1 cellular context compared by ENCODE assay signal in the genomic region with DNA sequence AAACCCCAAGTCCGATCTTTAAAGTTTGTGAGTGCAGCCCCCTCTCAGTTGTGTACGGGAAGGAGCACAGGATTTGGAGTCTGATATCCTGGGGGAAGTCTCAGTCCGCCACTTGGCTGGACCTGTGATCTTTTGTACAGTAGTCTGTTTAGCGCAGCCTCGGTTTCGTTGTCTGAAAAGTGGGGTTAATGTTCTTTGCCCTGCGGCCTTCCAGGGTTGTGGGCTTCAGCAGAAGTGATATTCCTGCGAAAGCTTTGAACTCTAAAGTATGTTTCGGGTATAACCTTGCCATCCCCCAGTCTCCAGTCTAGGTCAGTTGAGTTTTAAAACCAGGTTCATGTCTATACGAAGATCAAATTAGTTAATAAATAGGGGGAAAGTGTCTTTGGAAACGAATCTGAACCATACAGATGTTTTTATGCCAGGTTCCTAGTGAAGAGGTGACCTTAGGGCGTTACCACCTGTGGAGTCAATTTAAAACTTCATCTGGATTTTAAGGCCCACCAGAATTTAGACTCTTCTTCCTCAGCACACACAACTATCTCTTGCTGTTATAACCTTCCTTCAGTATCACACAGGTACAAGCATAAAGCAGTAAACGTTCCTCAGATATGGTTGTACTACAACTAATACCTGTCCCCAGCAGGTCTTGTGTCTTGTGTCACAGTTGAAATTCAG.
TF ChIP-seq lines count a peak whose summit lies in the region.

No MANE protein-coding gene starts in this region.

TF ChIP-seq in SK-N-SH treated with all-trans-retinoic acid at 6 μM for 48 hours, 23 proteins besides CTCF, POLR2A, EP300 and RAD21 (continued from another document):
- no peak for TF ChIP-seq TCF4 (CRISPR knock-in tag; IDR thresholded peaks at IDR 0.05; ENCODE audit: borderline replicate concordance)
- no peak for TF ChIP-seq GLIS3 (CRISPR knock-in tag; IDR thresholded peaks at IDR 0.05)
- TF ChIP-seq, protein P1, sequence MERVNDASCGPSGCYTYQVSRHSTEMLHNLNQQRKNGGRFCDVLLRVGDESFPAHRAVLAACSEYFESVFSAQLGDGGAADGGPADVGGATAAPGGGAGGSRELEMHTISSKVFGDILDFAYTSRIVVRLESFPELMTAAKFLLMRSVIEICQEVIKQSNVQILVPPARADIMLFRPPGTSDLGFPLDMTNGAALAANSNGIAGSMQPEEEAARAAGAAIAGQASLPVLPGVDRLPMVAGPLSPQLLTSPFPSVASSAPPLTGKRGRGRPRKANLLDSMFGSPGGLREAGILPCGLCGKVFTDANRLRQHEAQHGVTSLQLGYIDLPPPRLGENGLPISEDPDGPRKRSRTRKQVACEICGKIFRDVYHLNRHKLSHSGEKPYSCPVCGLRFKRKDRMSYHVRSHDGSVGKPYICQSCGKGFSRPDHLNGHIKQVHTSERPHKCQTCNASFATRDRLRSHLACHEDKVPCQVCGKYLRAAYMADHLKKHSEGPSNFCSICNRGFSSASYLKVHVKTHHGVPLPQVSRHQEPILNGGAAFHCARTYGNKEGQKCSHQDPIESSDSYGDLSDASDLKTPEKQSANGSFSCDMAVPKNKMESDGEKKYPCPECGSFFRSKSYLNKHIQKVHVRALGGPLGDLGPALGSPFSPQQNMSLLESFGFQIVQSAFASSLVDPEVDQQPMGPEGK (CRISPR knock-in tag; IDR thresholded peaks at IDR 0.05; ENCODE audit: borderline replicate concordance): no peak
- no peak for TF ChIP-seq PPARA (CRISPR knock-in tag; IDR thresholded peaks at IDR 0.05; ENCODE audit: borderline replicate concordance)
- no peak for TF ChIP-seq SNAI2 (CRISPR knock-in tag; IDR thresholded peaks at IDR 0.05)
- no peak for TF ChIP-seq ZNF70 (CRISPR knock-in tag; IDR thresholded peaks at IDR 0.05)
- TF ChIP-seq ISL1 (CRISPR knock-in tag; IDR thresholded peaks at IDR 0.05): no peak
